Comparison of ENCODE assay signal across 8 cellular contexts in genomic region chr6:79077680-79078056, GRCh38. TPM values are rescaled to one million over a fixed set of nuclear protein-coding genes. Genes with fewer than 3 reads are reported as not detected.
DNase-seq lines count a peak whose midpoint lies in the region; ATAC-seq, FAIRE-seq and TF ChIP-seq lines count a peak whose summit lies in the region.

No MANE protein-coding gene starts in this region.

- H3K36me3 ChIP-seq in BE2C (peaks cover 11% of the 10 kb centered on the region), astrocyte (ENCODE audit: insufficient read depth, low read length) (no peaks in the 10 kb centered on the region), kidney epithelial cell (ENCODE audit: control insufficient read depth, insufficient read depth, low read length) (no peaks in the 10 kb centered on the region), stomach smooth muscle (ENCODE audit: control insufficient read depth in 2 of 2, insufficient read depth in 2 of 2, low read length in 2 of 2) (no peaks in the 10 kb centered on the region)

- H3K27ac ChIP-seq in astrocyte (ENCODE audit: low read depth, low read length), result peak overlapping the region; percentile 96
- peak overlapping the region; percentile 89 for H3K27ac ChIP-seq in stomach smooth muscle (ENCODE audit: low read length)

- H3K36me3 Mint-ChIP-seq in astrocyte (ENCODE audit: low read depth, unreplicated experiment), result peaks cover 4% of the 10 kb centered on the region

- TF ChIP-seq CTCF in BE2C (IDR thresholded peaks at IDR 0.05; ENCODE audit: low read depth, low read length) (no peak), astrocyte (IDR thresholded peaks at IDR 0.05; ENCODE audit: insufficient read depth, low read depth, low read length) (no peak), kidney epithelial cell (IDR thresholded peaks at IDR 0.05; ENCODE audit: insufficient read depth, low read length, poor library complexity, severe bottlenecking) (no peak)

- no peak for FAIRE-seq in astrocyte (lab: Jason Lieb, UNC)

- DNase-seq in BE2C, result peak; percentile 52
- DNase-seq in NCI-H526 treated with DMSO at 0.1 percent for 48 hours (lab: John Stamatoyannopoulos, UW), result peak; percentile 68
- no peak for DNase-seq in astrocyte (ENCODE audit: low read depth)
- no peak for DNase-seq in kidney epithelial cell (ENCODE audit: low read depth)
- DNase-seq in SHP77 treated with DMSO at 0.1 percent for 48 hours (lab: John Stamatoyannopoulos, UW), result no peak

- H3K27me3 ChIP-seq in BE2C (no peaks in the 10 kb centered on the region), astrocyte (ENCODE audit: insufficient read depth, low read length) (no peaks in the 10 kb centered on the region), kidney epithelial cell (ENCODE audit: control insufficient read depth, insufficient read depth, low read length) (no peaks in the 10 kb centered on the region), stomach smooth muscle (ENCODE audit: control insufficient read depth in 1 of 2, insufficient read depth in 2 of 2, low read length in 2 of 2) (no peaks in the 10 kb centered on the region)

- peak overlapping the region; percentile 90 for H3K9ac ChIP-seq in astrocyte (ENCODE audit: low read length)
- H3K9ac ChIP-seq in stomach smooth muscle (ENCODE audit: low read length in 2 of 2), result peak overlapping the region; percentile 74 to 76

- H3K79me2 ChIP-seq in astrocyte (ENCODE audit: insufficient read depth, low read length), result peaks cover 37% of the 10 kb centered on the region

- no peaks in the 10 kb centered on the region for H3K27me3 Mint-ChIP-seq in astrocyte (ENCODE audit: low read depth, unreplicated experiment)

- peak overlapping the region; percentile 91 for H3K4me2 ChIP-seq in astrocyte (ENCODE audit: low read length)

- no peaks in the 10 kb centered on the region for H3K9me3 Mint-ChIP-seq in astrocyte (ENCODE audit: unreplicated experiment)

- peak overlapping the region; percentile 98 for H2AFZ ChIP-seq in astrocyte (ENCODE audit: low read depth, low read length)

- H3K4me1 Mint-ChIP-seq in astrocyte (ENCODE audit: low read depth, unreplicated experiment), result peaks cover 7% of the 10 kb centered on the region

- H3K9me3 ChIP-seq in BE2C (no peaks in the 10 kb centered on the region), astrocyte (ENCODE audit: insufficient read depth, low read depth, low read length) (no peaks in the 10 kb centered on the region), stomach smooth muscle (ENCODE audit: control insufficient read depth in 2 of 2, low read length in 2 of 2) (no peaks in the 10 kb centered on the region)

- no peaks in the 10 kb centered on the region for H4K20me1 ChIP-seq in astrocyte (ENCODE audit: insufficient read depth, low read length)

- H3K4me1 ChIP-seq in BE2C (no peaks in the 10 kb centered on the region; the same call in 1 of the 2 replicates), astrocyte (ENCODE audit: insufficient read depth, low read length) (no peaks in the 10 kb centered on the region), stomach smooth muscle (ENCODE audit: control insufficient read depth, insufficient read depth, low read length) (peaks cover 4% of the 10 kb centered on the region)

- peak overlapping the region; percentile 84 for H3K4me3 ChIP-seq in BE2C (ENCODE audit: low read depth, low read length)
- peak overlapping the region; percentile 96 for H3K4me3 ChIP-seq in astrocyte (ENCODE audit: insufficient read depth, low read depth, low read length)
- H3K4me3 ChIP-seq in kidney epithelial cell (ENCODE audit: low read depth, low read length), result peak overlapping the region; percentile 75
- peak overlapping the region; percentile 90 to 98 for H3K4me3 ChIP-seq in stomach smooth muscle (ENCODE audit: low read length in 2 of 2)

- H3K4me3 Mint-ChIP-seq in astrocyte (ENCODE audit: unreplicated experiment), result peak overlapping the region; percentile 90

- ATAC-seq in GM18519 (IDR thresholded peaks at IDR 0.05; ENCODE audit: low FRiP score, unreplicated experiment) (peak; percentile 5), HG02970 (IDR thresholded peaks at IDR 0.05; ENCODE audit: low FRiP score, unreplicated experiment) (peak; percentile 25)

- no peak overlapping the region for H3K27ac Mint-ChIP-seq in astrocyte (ENCODE audit: unreplicated experiment)

RNA-seq across cellular contexts. Expression of gene PHIP, which starts 0.4 kb away (rescaled TPM):
- polyA plus RNA-seq in BE2C (2012; ENCODE audit: insufficient read depth, insufficient read length, low read depth), result 4.3 TPM
- total RNA-seq in astrocyte (24.9 and 29.6 TPM in 2 replicates), kidney epithelial cell (14.6 and 15.5 TPM in 2 replicates)

Comparison
In these comparisons a context has a peak if more than half of its experiments do, and no peak if none do; other contexts are left out.
1. DNase-seq: peak in BE2C (single experiment) and NCI-H526 treated with DMSO at 0.1 percent for 48 hours (single experiment); none in astrocyte (single experiment), kidney epithelial cell (single experiment) and SHP77 treated with DMSO at 0.1 percent for 48 hours (single experiment).
2. Peak in every context shown above with its lines, with median percentiles within 50 percentile points of each other: H3K4me3 ChIP-seq.